In genomic region chr19:4723465-4724251, GRCh38 we compare ENCODE assay signal across 8 cellular contexts. TPM values are rescaled to one million over a fixed set of nuclear protein-coding genes. Genes with fewer than 3 reads are reported as not detected.
A peak's percentile ranks its signal among the peaks of the same experiment; 100 is the strongest.
DNase-seq lines count a peak whose midpoint lies in the region; ATAC-seq and TF ChIP-seq lines count a peak whose summit lies in the region.

TSS of gene DPP9 (minus strand) at chr19:4723842. CDS start at chr19:4719906, 3,936 bp downstream.

- 0 to 1% methylated on average over 29 to 69 of the region's 76 CpGs for WGBS in testis, 2 donors

- H3K4me3 ChIP-seq in testis: peak within 1 kb of the TSS; percentile 80 to 99

- H3K27me3 Mint-ChIP-seq in activated naive CD8-positive, alpha-beta T cell: no peaks in the 10 kb centered on the region

- H3K36me3 ChIP-seq in testis (ENCODE audit: low read depth, missing control alignments): no peaks in the 10 kb centered on the region

- peaks cover 17% of the 10 kb centered on the region for H3K4me1 ChIP-seq in testis

- peaks cover 22% of the 10 kb centered on the region for H3K4me1 Mint-ChIP-seq in activated naive CD8-positive, alpha-beta T cell (ENCODE audit: low read depth)

- no peak for TF ChIP-seq POLR2A in testis (IDR thresholded peaks at IDR 0.05)

- ATAC-seq in HG02623 (IDR thresholded peaks at IDR 0.05; ENCODE audit: unreplicated experiment): peak; percentile 81
- ATAC-seq in omental fat pad (ENCODE audit: low FRiP score): peak; percentile 95

- H3K4me3 Mint-ChIP-seq in activated naive CD8-positive, alpha-beta T cell: peak within 1 kb of the TSS; percentile 97

- TF ChIP-seq CTCF in GM10266 (IDR thresholded peaks at IDR 0.05; ENCODE audit: control insufficient read depth, insufficient read depth, low read depth, missing control alignments): peak; percentile 26
- no peak for TF ChIP-seq CTCF in omental fat pad (IDR thresholded peaks at IDR 0.05)
- peak in 2 of 3 experiments; percentile 71 to 73 for TF ChIP-seq CTCF in testis (IDR thresholded peaks at IDR 0.05)

- DNase-seq in GM10266 (ENCODE audit: extremely low spot score): peak; percentile 100
- DNase-seq in NCI-H1105 (lab: John Stamatoyannopoulos, UW): peak; percentile 98
- peak; percentile 97 for DNase-seq in SKM-1 treated with dmso at 0.1 percent for 144 hours (lab: John Stamatoyannopoulos, UW; ENCODE audit: unreplicated experiment)
- DNase-seq in glomerular visceral epithelial cell (ENCODE audit: extremely low spot score): peak; percentile 99
- DNase-seq in omental fat pad (ENCODE audit: low spot score): peak; percentile 98
- DNase-seq in testis: peak; percentile 97

- intact Hi-C loops in testis (cut with DNase I; ENCODE audit: low total_unique reads): no loop called here

- H3K27ac ChIP-seq in testis: peak within 1 kb of the TSS; percentile 77 to 88

- H3K27me3 ChIP-seq in testis: no peaks in the 10 kb centered on the region

- H3K9me3 ChIP-seq in testis: no peaks in the 10 kb centered on the region

- H3K9me3 Mint-ChIP-seq in activated naive CD8-positive, alpha-beta T cell (ENCODE audit: low read depth): no peaks in the 10 kb centered on the region

- no peaks in the 10 kb centered on the region for H3K36me3 Mint-ChIP-seq in activated naive CD8-positive, alpha-beta T cell

- H3K27ac Mint-ChIP-seq in activated naive CD8-positive, alpha-beta T cell: peak within 1 kb of the TSS; percentile 94

RNA-seq across cellular contexts. Expression of gene DPP9, which starts in this region (rescaled TPM):
- total RNA-seq in omental fat pad (10 to 100 TPM; 25.3 to 42.9 (median 41.0) TPM), testis (10 to 100 TPM; 65.1 to 74.2 TPM)
- 24.6 TPM for polyA plus RNA-seq in testis (ENCODE audit: insufficient read depth, low read depth, low replicate concordance)

Comparison
In these comparisons a context has a peak if more than half of its experiments do, and no peak if none do; other contexts are left out.
1. Peak in every context shown above with its lines: DNase-seq, ATAC-seq, H3K4me3 ChIP-seq and H3K27ac ChIP-seq.
2. CTCF ChIP-seq: peak in GM10266 (single experiment) and testis (2 of 3); none in omental fat pad (0 of 3).